ENCODE assay signal across 8 cellular contexts in the genomic region with DNA sequence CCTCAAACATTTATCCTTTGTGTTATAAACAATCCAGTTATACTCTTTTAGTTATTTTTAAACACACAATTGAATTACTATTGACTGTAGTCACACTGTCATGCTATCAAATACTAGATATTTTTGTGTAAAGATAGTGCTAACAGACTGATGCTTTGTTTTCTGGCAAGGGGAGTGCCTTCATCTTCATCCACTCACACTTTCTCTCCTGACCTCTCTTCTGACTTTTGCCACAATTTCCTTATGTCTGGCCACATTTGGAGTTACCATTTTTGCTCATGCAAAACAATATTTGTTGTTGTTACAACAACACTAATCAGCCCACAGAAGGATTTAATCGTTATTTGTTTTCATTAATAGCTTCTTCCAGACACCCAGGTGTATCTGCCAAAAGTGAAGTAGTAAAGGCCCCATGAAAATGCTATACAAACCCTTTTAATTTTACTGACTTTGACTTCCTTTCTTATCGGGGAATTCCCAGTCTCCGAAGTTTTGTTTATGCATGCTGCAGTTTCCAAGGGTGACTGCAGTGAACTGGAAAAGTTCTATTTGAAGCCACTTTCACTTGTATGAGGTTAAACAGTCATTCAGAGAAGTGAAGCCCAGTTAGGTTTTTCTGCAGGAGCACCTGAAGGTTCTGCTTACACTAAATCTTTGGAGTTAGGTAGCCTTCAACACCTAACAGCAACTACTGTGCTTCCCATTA.
DNase-seq lines count a peak whose midpoint lies in the region; ATAC-seq and TF ChIP-seq lines count a peak whose summit lies in the region.

No MANE protein-coding gene starts in this region.

- H2AFZ ChIP-seq in MM.1S (ENCODE audit: low read length): no peak overlapping the region

- TF ChIP-seq CTCF in GM13976 (IDR thresholded peaks at IDR 0.05; ENCODE audit: borderline replicate concordance, control extremely low read depth, extremely low read depth, insufficient read depth, missing control alignments) (no peak), MM.1S (IDR thresholded peaks at IDR 0.05; ENCODE audit: low read length) (no peak)

- no peaks in the 10 kb centered on the region for H3K9me2 ChIP-seq in MM.1S (replicated peaks; ENCODE audit: insufficient read depth, low read length)

- peak; percentile 95 for ATAC-seq in GM21786 (IDR thresholded peaks at IDR 0.05; ENCODE audit: unreplicated experiment)

- DNase-seq in GM13976 (ENCODE audit: low spot score) (peak; percentile 42), MM.1S (peak; percentile 36), kidney glomerular epithelial cell (lab: John Stamatoyannopoulos, UW) (peak; percentile 94), superior temporal gyrus (ENCODE audit: extremely low spot score) (no peak), SIG-M5 (lab: John Stamatoyannopoulos, UW) (no peak), SW480 (ENCODE audit: low spot score) (no peak)
- DNase-seq in stimulated activated CD8-positive, alpha-beta memory T cell treated with anti-CD3 and anti-CD28 coated beads, Interleukin-4, amount 100 ng/mL, for 48 hours: no peak

- H4K20me1 ChIP-seq in MM.1S (ENCODE audit: insufficient read depth, low read length): no peaks in the 10 kb centered on the region

- no peaks in the 10 kb centered on the region for H3F3A ChIP-seq in MM.1S (ENCODE audit: insufficient read depth, low read length)

- no peaks in the 10 kb centered on the region for H3K9me3 ChIP-seq in MM.1S (replicated peaks; ENCODE audit: insufficient read depth, low read length)

- no peak overlapping the region for H3K4me3 ChIP-seq in MM.1S (ENCODE audit: low read length)

- no peak overlapping the region for H3K27ac ChIP-seq in MM.1S (ENCODE audit: low read length)

- H3K4me1 ChIP-seq in MM.1S (ENCODE audit: low read length): no peaks in the 10 kb centered on the region

- in situ Hi-C loops in GM13976 (cut with MboI; ENCODE audit: low sequenced_read_pairs, unreplicated experiment): no loop called here

- no peaks in the 10 kb centered on the region for H3K27me3 ChIP-seq in MM.1S (replicated peaks; ENCODE audit: insufficient read depth, low read length)

- no peaks in the 10 kb centered on the region for H3K79me2 ChIP-seq in MM.1S (ENCODE audit: low read length)

- H3K4me2 ChIP-seq in MM.1S (ENCODE audit: low read depth, low read length): no peak overlapping the region

- no peaks in the 10 kb centered on the region for H3K36me3 ChIP-seq in MM.1S (replicated peaks; ENCODE audit: insufficient read depth, low read length)

- H3K9ac ChIP-seq in MM.1S (ENCODE audit: low read length): no peak overlapping the region

Comparison
In these comparisons a context has a peak if more than half of its experiments do, and no peak if none do; other contexts are left out.
1. DNase-seq: peak in GM13976 (single experiment), MM.1S (single experiment) and kidney glomerular epithelial cell (single experiment); none in stimulated activated CD8-positive, alpha-beta memory T cell treated with anti-CD3 and anti-CD28 coated beads, Interleukin-4, amount 100 ng/mL, for 48 hours (single experiment), superior temporal gyrus (single experiment), SIG-M5 (single experiment) and SW480 (single experiment).